Comparison of ENCODE assay signal across 23 cellular contexts in the genomic region with DNA sequence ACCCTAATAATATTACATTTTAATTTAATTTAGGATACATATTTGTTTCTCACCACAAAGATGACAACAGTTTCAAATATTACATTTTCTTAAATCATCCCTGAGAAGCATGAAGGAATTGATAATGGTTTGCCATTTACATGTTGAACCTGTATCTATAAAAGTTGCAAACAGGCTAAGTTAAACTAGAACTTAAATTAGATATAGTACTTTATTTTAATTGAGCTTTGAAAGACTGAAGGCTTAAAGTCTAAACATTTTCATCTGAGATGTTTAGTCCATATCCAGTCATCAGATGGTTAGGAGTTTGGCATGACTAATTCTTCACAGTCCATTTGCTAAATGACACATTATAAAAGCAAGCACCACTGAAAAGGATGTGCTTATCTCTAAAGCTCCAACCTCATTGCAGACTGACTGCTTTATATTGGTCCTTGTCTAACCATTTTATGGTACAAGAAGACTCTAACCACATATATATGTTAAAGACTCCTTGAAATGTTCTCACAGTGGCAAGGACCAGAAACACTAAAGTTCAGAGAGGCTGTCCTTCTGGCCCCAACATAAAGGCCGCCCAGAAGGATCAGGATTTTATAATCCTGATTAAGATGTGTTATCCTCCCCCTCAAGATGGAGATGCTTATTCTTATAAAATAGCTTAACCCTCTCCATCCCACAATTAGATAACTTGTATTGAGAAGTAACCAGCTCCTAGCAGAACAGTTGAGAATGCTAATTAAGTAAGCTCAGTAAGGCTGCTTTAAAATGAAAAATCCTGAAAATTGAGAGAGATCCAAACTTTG. TPM values are rescaled to one million over a fixed set of nuclear protein-coding genes. Genes with fewer than 3 reads are reported as not detected.
A peak's percentile ranks its signal among the peaks of the same experiment; 100 is the strongest.
DNase-seq lines count a peak whose midpoint lies in the region; ATAC-seq and TF ChIP-seq lines count a peak whose summit lies in the region.
"Had no signal": no experiment of that assay in that cellular context is flagged by ENCODE, and none has a peak within 500 bp of the region (broad histone marks: within the 10 kb centered on the region; RNA-seq: fewer than 3 reads in every experiment).

No MANE protein-coding gene starts in this region.

- H3K27me3 Mint-ChIP-seq in CD8-positive, alpha-beta memory T cell: peaks cover 7 to 16% of the 10 kb centered on the region in 2 donors
- H3K27me3 Mint-ChIP-seq: CD4-positive, alpha-beta T cell had no signal

- H3K36me3 Mint-ChIP-seq in CD8-positive, alpha-beta memory T cell: no peaks in the 10 kb centered on the region
- H3K36me3 Mint-ChIP-seq: activated naive CD8-positive, alpha-beta T cell had no signal

- TF ChIP-seq EP300 in esophagus muscularis mucosa (IDR thresholded peaks at IDR 0.05): no peak

- no peaks in the 10 kb centered on the region for H3K36me3 ChIP-seq in esophagus muscularis mucosa
- no peaks in the 10 kb centered on the region for H3K36me3 ChIP-seq in CD8-positive, alpha-beta memory T cell (ENCODE audit: insufficient read depth, low read length)
- H3K36me3 ChIP-seq: colonic mucosa had no signal

- no peak for TF ChIP-seq CTCF in esophagus muscularis mucosa (IDR thresholded peaks at IDR 0.05)

- DNase-seq in A172 (ENCODE audit: low spot score) (peak; percentile 65), Daoy (ENCODE audit: low read depth) (peak; percentile 79), NCI-H69 (lab: John Stamatoyannopoulos, UW) (peak; percentile 14), esophagus muscularis mucosa (ENCODE audit: extremely low spot score) (peak; percentile 39), inferior parietal cortex (ENCODE audit: extremely low spot score) (no peak), left ventricle myocardium superior (no peak)
- no peak for DNase-seq in CD8-positive, alpha-beta memory T cell
- DNase-seq: CD4-positive, alpha-beta T cell; colonic mucosa; head of caudate nucleus; NCI-H1694; NCI-H226; SHP77; stimulated activated CD4-positive, alpha-beta T cell treated with anti-CD3 and anti-CD28 coated beads, Interleukin-4, amount 100 ng/mL, for 24 hours; stimulated activated naive CD8-positive, alpha-beta T cell treated with anti-CD3 and anti-CD28 coated beads, Interleukin-15, amount 100 ng/mL, for 72 hours; trophoblast cell had no signal

- CTCF ChIA-PET in CD8-positive, alpha-beta memory T cell (lab: Charles Lee): interaction anchor here (1.2 to 1.5 kb wide), 2 partner anchors 23 to 41 kb away, joined by 4 to 5 read pairs; no protein-coding TSS in a partner anchor

- H3K4me3 Mint-ChIP-seq in CD8-positive, alpha-beta memory T cell: no peak overlapping the region
- H3K4me3 Mint-ChIP-seq: activated naive CD8-positive, alpha-beta T cell; CD4-positive, alpha-beta T cell; endodermal cell; stimulated activated naive CD8-positive, alpha-beta T cell treated with anti-CD3 and anti-CD28 coated beads, Interleukin-15, amount 100 ng/mL, for 72 hours had no signal

- peaks cover 0 to 13% (median 8%) of the 10 kb centered on the region in 4 donors for H3K4me1 ChIP-seq in esophagus muscularis mucosa
- no peaks in the 10 kb centered on the region for H3K4me1 ChIP-seq in CD8-positive, alpha-beta memory T cell (ENCODE audit: insufficient read depth, low read length)
- H3K4me1 ChIP-seq: colonic mucosa had no signal

- H3K27ac Mint-ChIP-seq in CD8-positive, alpha-beta memory T cell: no peak overlapping the region
- H3K27ac Mint-ChIP-seq: activated naive CD8-positive, alpha-beta T cell; CD4-positive, alpha-beta T cell; endodermal cell had no signal

- H3K9me3 ChIP-seq in esophagus muscularis mucosa: no peaks in the 10 kb centered on the region
- no peaks in the 10 kb centered on the region for H3K9me3 ChIP-seq in CD8-positive, alpha-beta memory T cell (ENCODE audit: low read length)
- H3K9me3 ChIP-seq: colonic mucosa had no signal

- no peak overlapping the region for H3K27ac ChIP-seq in esophagus muscularis mucosa (replicated peaks in 1 of 4)
- no peak overlapping the region for H3K27ac ChIP-seq in CD8-positive, alpha-beta memory T cell (ENCODE audit: low read depth, low read length)
- H3K27ac ChIP-seq: colonic mucosa had no signal

- no peaks in the 10 kb centered on the region for H3K27me3 ChIP-seq in esophagus muscularis mucosa
- no peaks in the 10 kb centered on the region for H3K27me3 ChIP-seq in CD8-positive, alpha-beta memory T cell (ENCODE audit: insufficient read depth, low read length, poor library complexity, severe bottlenecking)
- H3K27me3 ChIP-seq: colonic mucosa had no signal

- H3K9me3 Mint-ChIP-seq in CD8-positive, alpha-beta memory T cell: no peaks in the 10 kb centered on the region
- H3K9me3 Mint-ChIP-seq: CD4-positive, alpha-beta T cell; endodermal cell; stimulated activated naive CD8-positive, alpha-beta T cell treated with anti-CD3 and anti-CD28 coated beads, Interleukin-15, amount 100 ng/mL, for 72 hours had no signal

- no peak overlapping the region for H3K4me3 ChIP-seq in esophagus muscularis mucosa
- no peak overlapping the region for H3K4me3 ChIP-seq in CD8-positive, alpha-beta memory T cell (ENCODE audit: low read length)
- H3K4me3 ChIP-seq: colonic mucosa had no signal

- TF ChIP-seq POLR2A in esophagus muscularis mucosa (IDR thresholded peaks at IDR 0.05; ENCODE audit: low read depth): no peak

- H3K4me1 Mint-ChIP-seq in CD8-positive, alpha-beta memory T cell: no peaks in the 10 kb centered on the region
- H3K4me1 Mint-ChIP-seq: stimulated activated naive CD8-positive, alpha-beta T cell treated with anti-CD3 and anti-CD28 coated beads, Interleukin-15, amount 100 ng/mL, for 72 hours had no signal

- 80% methylated on average over 1 of the region's 1 CpG for WGBS in esophagus muscularis mucosa

- ATAC-seq in HG03108 (IDR thresholded peaks at IDR 0.05; ENCODE audit: unreplicated experiment) (no peak), left ventricle myocardium superior (no peak)
- ATAC-seq: HCT116; stimulated activated naive CD8-positive, alpha-beta T cell treated with anti-CD3 and anti-CD28 coated beads, Interleukin-15, amount 100 ng/mL, for 72 hours had no signal

- POLR2A ChIA-PET in CD8-positive, alpha-beta memory T cell (lab: Charles Lee): no interaction called here

- intact Hi-C loops in esophagus muscularis mucosa (cut with DNase I): no loop called here
- intact Hi-C loops in left ventricle myocardium superior (cut with micrococcal nuclease): no loop called here

RNA-seq across cellular contexts. Expression of a gene that starts 25.8 kb away (rescaled TPM):
- total RNA-seq in A172 (2014; rRNA removed; shearing (Covaris generic)): not detected in 2 replicates
- not detected in 2 replicates for total RNA-seq in Daoy (2014; rRNA removed; shearing (Covaris generic))
- total RNA-seq in esophagus muscularis mucosa: not detected
- total RNA-seq in CD8-positive, alpha-beta memory T cell: not detected
- polyA plus RNA-seq in CD8-positive, alpha-beta memory T cell: not detected
- total RNA-seq in left ventricle myocardium superior: not detected
- total RNA-seq: CD4-positive, alpha-beta T cell; colonic mucosa; lower leg skin; mucosa of gallbladder; pulmonary artery endothelial cell had no signal

RNA-seq across cellular contexts. Expression of a gene that starts 29.6 kb away (rescaled TPM):
- 1.8 and 2.6 TPM in 2 replicates for total RNA-seq in A172 (2014; rRNA removed; shearing (Covaris generic))
- total RNA-seq in Daoy (2014; rRNA removed; shearing (Covaris generic)): 0.29 TPM in 1 of 2 replicates, not detected in the other
- total RNA-seq in esophagus muscularis mucosa (1 to 10 TPM; 1.1 to 5.4 (median 2.5) TPM), left ventricle myocardium superior (2.1 TPM)
- not detected for total RNA-seq in CD8-positive, alpha-beta memory T cell
- polyA plus RNA-seq in CD8-positive, alpha-beta memory T cell: not detected
- total RNA-seq: CD4-positive, alpha-beta T cell; colonic mucosa had no signal

Comparison
In these comparisons a context has a peak if more than half of its experiments do, and no peak if none do; other contexts are left out.
1. DNase-seq: peak in A172 (single experiment), Daoy (single experiment), NCI-H69 (single experiment) and esophagus muscularis mucosa (single experiment); none in CD8-positive, alpha-beta memory T cell (0 of 5), inferior parietal cortex (single experiment) and left ventricle myocardium superior (single experiment).